In genomic region chr9:88891015-88891414, GRCh38 we compare ENCODE assay signal across 21 cellular contexts.
"Had no signal": no experiment of that assay in that cellular context is flagged by ENCODE, and none has a peak within 500 bp of the region (broad histone marks: within the 10 kb centered on the region; RNA-seq: fewer than 3 reads in every experiment).

No MANE protein-coding gene starts in this region.

- H3K27me3 Mint-ChIP-seq: stimulated activated memory B cell treated with anti-CD40 and anti-IgM and Interleukin-4, amounts not matched to agents 10 μg/mL and 1 μg/mL and 100 μg/mL, for 72 hours had no signal

- H3K27ac ChIP-seq: epithelial cell of prostate, esophagus muscularis mucosa, gastrocnemius medialis, heart right ventricle, neutrophil, psoas muscle, spleen, thoracic aorta, transverse colon had no signal

- H3K9me3 Mint-ChIP-seq: stimulated activated memory B cell treated with anti-CD40 and anti-IgM and Interleukin-4, amounts not matched to agents 10 μg/mL and 1 μg/mL and 100 μg/mL, for 72 hours had no signal

- H3K4me3 Mint-ChIP-seq: naive thymus-derived CD4-positive, alpha-beta T cell; stimulated activated memory B cell treated with anti-CD40 and anti-IgM and Interleukin-4, amounts not matched to agents 10 μg/mL and 1 μg/mL and 100 μg/mL, for 72 hours; stimulated activated naive CD8-positive, alpha-beta T cell treated with anti-CD3 and anti-CD28 coated beads, Interleukin-15, amount 100 ng/mL, for 72 hours had no signal

- H3K36me3 ChIP-seq: esophagus muscularis mucosa, gastrocnemius medialis, heart right ventricle, neutrophil, spleen, thoracic aorta, transverse colon had no signal

- DNase-seq: effector memory CD4-positive, alpha-beta T cell; gastrocnemius medialis; heart right ventricle; hypothalamus; kidney glomerular epithelial cell; mammary epithelial cell; psoas muscle; spleen; stimulated activated CD4-positive, alpha-beta T cell treated with anti-CD3 and anti-CD28 coated beads, Interleukin-15, amount 100 ng/mL, for 24 hours; stimulated activated CD4-positive, alpha-beta T cell treated with anti-CD3 and anti-CD28 coated beads, Interleukin-1b, Interleukin-23, amount 100 ng/mL, for 48 hours; stimulated activated CD4-positive, alpha-beta T cell treated with anti-CD3 and anti-CD28 coated beads, Interleukin-4, amount 100 ng/mL, for 24 hours; stimulated activated naive CD8-positive, alpha-beta T cell treated with anti-CD3 and anti-CD28 coated beads, Interleukin-15, amount 100 ng/mL, for 72 hours; transverse colon had no signal

- H3K27me3 ChIP-seq: esophagus muscularis mucosa, gastrocnemius medialis, transverse colon had no signal

- H3K4me1 ChIP-seq: gastrocnemius medialis, psoas muscle, spleen, transverse colon had no signal

- H3K27ac Mint-ChIP-seq: stimulated activated memory B cell treated with anti-CD40 and anti-IgM and Interleukin-4, amounts not matched to agents 10 μg/mL and 1 μg/mL and 100 μg/mL, for 72 hours had no signal

- ATAC-seq: gastrocnemius medialis; heart right ventricle; left lobe of liver; naive thymus-derived CD4-positive, alpha-beta T cell; psoas muscle; sciatic nerve; stimulated activated memory B cell treated with anti-CD40 and anti-IgM and Interleukin-4, amounts not matched to agents 10 μg/mL and 1 μg/mL and 100 μg/mL, for 72 hours; stimulated activated naive CD8-positive, alpha-beta T cell treated with anti-CD3 and anti-CD28 coated beads, Interleukin-15, amount 100 ng/mL, for 72 hours had no signal

- H3K4me1 Mint-ChIP-seq: stimulated activated memory B cell treated with anti-CD40 and anti-IgM and Interleukin-4, amounts not matched to agents 10 μg/mL and 1 μg/mL and 100 μg/mL, for 72 hours had no signal

- H3K36me3 Mint-ChIP-seq: stimulated activated memory B cell treated with anti-CD40 and anti-IgM and Interleukin-4, amounts not matched to agents 10 μg/mL and 1 μg/mL and 100 μg/mL, for 72 hours had no signal

- H3K4me3 ChIP-seq: esophagus muscularis mucosa, gastrocnemius medialis, heart right ventricle, psoas muscle, spleen, thoracic aorta, transverse colon had no signal

- H3K9me3 ChIP-seq: esophagus muscularis mucosa, gastrocnemius medialis, neutrophil, psoas muscle, thoracic aorta, transverse colon had no signal
